In genomic region chr16:88005148-88005547, GRCh38 we compare ENCODE assay signal across 13 cellular contexts. TPM values are rescaled to one million over a fixed set of nuclear protein-coding genes. Genes with fewer than 3 reads are reported as not detected.
A peak's percentile ranks its signal among the peaks of the same experiment; 100 is the strongest.
DNase-seq lines count a peak whose midpoint lies in the region; ATAC-seq and TF ChIP-seq lines count a peak whose summit lies in the region.
"Had no signal": no experiment of that assay in that cellular context is flagged by ENCODE, and none has a peak within 500 bp of the region (broad histone marks: within the 10 kb centered on the region; RNA-seq: fewer than 3 reads in every experiment).

No MANE protein-coding gene starts in this region.

- H3K4me1 Mint-ChIP-seq in activated T-cell treated with anti-CD3 and anti-CD28 coated beads, Interleukin-2, amount 50 U/mL, for 72 hours (ENCODE audit: low read depth), result peaks cover 10% of the 10 kb centered on the region
- H3K4me1 Mint-ChIP-seq in stimulated activated naive B cell treated with anti-CD40 and anti-IgM and Interleukin-4, amounts not matched to agents 10 μg/mL and 1 μg/mL and 100 μg/mL, for 72 hours, result peaks cover 21 to 46% of the 10 kb centered on the region in 2 donors

- no peak overlapping the region for H3K27ac ChIP-seq in OCI-LY7 (ENCODE audit: low read depth, low read length, poor library complexity, severe bottlenecking)
- H3K27ac ChIP-seq in foreskin keratinocyte, result no peak overlapping the region
- H3K27ac ChIP-seq: KMS-11 had no signal

- H3K27me3 ChIP-seq in foreskin keratinocyte, result no peaks in the 10 kb centered on the region

- no peak overlapping the region for H3K4me3 Mint-ChIP-seq in activated T-cell treated with anti-CD3 and anti-CD28 coated beads, Interleukin-2, amount 50 U/mL, for 72 hours
- peak overlapping the region in 1 of 2 donors; percentile 52 for H3K4me3 Mint-ChIP-seq in stimulated activated naive B cell treated with anti-CD40 and anti-IgM and Interleukin-4, amounts not matched to agents 10 μg/mL and 1 μg/mL and 100 μg/mL, for 72 hours

- peak; percentile 25 to 35 for ATAC-seq in activated T-cell treated with anti-CD3 and anti-CD28 coated beads, Interleukin-2, amount 50 U/mL, for 72 hours (replicated peaks in 1 of 2)
- ATAC-seq in foreskin keratinocyte (no peak), HG03457 (IDR thresholded peaks at IDR 0.05; ENCODE audit: unreplicated experiment) (no peak), HG02623 (IDR thresholded peaks at IDR 0.05; ENCODE audit: unreplicated experiment) (no peak)
- ATAC-seq in stimulated activated naive B cell treated with anti-CD40 and anti-IgM and Interleukin-4, amounts not matched to agents 10 μg/mL and 1 μg/mL and 100 μg/mL, for 72 hours (replicated peaks), result peak; percentile 98 to 99

- H4K20me1 ChIP-seq in OCI-LY7 (ENCODE audit: insufficient read depth, low read length), result 0 out of 2 replicates have a peak, but pooled peaks cover 3% of the 10 kb centered on the region

- H3K4me2 ChIP-seq in OCI-LY7 (ENCODE audit: low read length), result no peak overlapping the region
- H3K4me2 ChIP-seq: KMS-11 had no signal

- TF ChIP-seq CTCF in OCI-LY7 (conservative IDR thresholded peaks at IDR 0.05; ENCODE audit: low read length) (peak; percentile 37), foreskin keratinocyte (conservative IDR thresholded peaks at IDR 0.05) (peak; percentile 36)

- no peak overlapping the region for H3K4me3 ChIP-seq in OCI-LY7 (ENCODE audit: low read depth, low read length, poor library complexity, severe bottlenecking)

- no peaks in the 10 kb centered on the region for H3K9me3 ChIP-seq in OCI-LY7 (ENCODE audit: low read length)

- POLR2A ChIA-PET in OCI-LY7 (lab: Charles Lee), result no interaction called here

- no peaks in the 10 kb centered on the region for H3K9me3 Mint-ChIP-seq in activated T-cell treated with anti-CD3 and anti-CD28 coated beads, Interleukin-2, amount 50 U/mL, for 72 hours
- no peaks in the 10 kb centered on the region for H3K9me3 Mint-ChIP-seq in stimulated activated naive B cell treated with anti-CD40 and anti-IgM and Interleukin-4, amounts not matched to agents 10 μg/mL and 1 μg/mL and 100 μg/mL, for 72 hours

- no TSS peak for BruUV-seq in OCI-LY7 (replicated peaks; lab: Mats Ljungman, UMichigan)

- CTCF ChIA-PET in OCI-LY7 (lab: Charles Lee; ENCODE audit: unreplicated experiment), result no interaction called here

- no peak overlapping the region for H3K27ac Mint-ChIP-seq in activated T-cell treated with anti-CD3 and anti-CD28 coated beads, Interleukin-2, amount 50 U/mL, for 72 hours
- peak overlapping the region; percentile 89 for H3K27ac Mint-ChIP-seq in stimulated activated naive B cell treated with anti-CD40 and anti-IgM and Interleukin-4, amounts not matched to agents 10 μg/mL and 1 μg/mL and 100 μg/mL, for 72 hours

- no peaks in the 10 kb centered on the region for H3K27me3 Mint-ChIP-seq in activated T-cell treated with anti-CD3 and anti-CD28 coated beads, Interleukin-2, amount 50 U/mL, for 72 hours (ENCODE audit: low read depth)
- H3K27me3 Mint-ChIP-seq in stimulated activated naive B cell treated with anti-CD40 and anti-IgM and Interleukin-4, amounts not matched to agents 10 μg/mL and 1 μg/mL and 100 μg/mL, for 72 hours, result no peaks in the 10 kb centered on the region

- intact Hi-C loops in OCI-LY7 (cut with micrococcal nuclease; ENCODE audit: unreplicated experiment), result no loop called here

- H2AFZ ChIP-seq in OCI-LY7 (ENCODE audit: low read length), result no peak overlapping the region

- no peaks in the 10 kb centered on the region for H3K9me2 ChIP-seq in OCI-LY7 (ENCODE audit: insufficient read depth, low read length)

- H3K36me3 Mint-ChIP-seq in activated T-cell treated with anti-CD3 and anti-CD28 coated beads, Interleukin-2, amount 50 U/mL, for 72 hours (ENCODE audit: insufficient read depth in 2 of 2), result peaks cover 2 to 5% of the 10 kb centered on the region in 2 donors
- peaks cover 39 to 52% of the 10 kb centered on the region in 2 donors for H3K36me3 Mint-ChIP-seq in stimulated activated naive B cell treated with anti-CD40 and anti-IgM and Interleukin-4, amounts not matched to agents 10 μg/mL and 1 μg/mL and 100 μg/mL, for 72 hours

- peaks cover 61% of the 10 kb centered on the region for H3K36me3 ChIP-seq in OCI-LY7 (ENCODE audit: insufficient read depth, low read length)

- DNase-seq in activated T-cell treated with anti-CD3 and anti-CD28 coated beads, Interleukin-2, amount 50 U/mL, for 72 hours, result peak in 1 of 2 donors; percentile 27
- no peak for DNase-seq in activated T-cell treated with anti-CD3 and anti-CD28 coated beads, Interleukin-2, amount 50 U/mL, for 1 hour
- DNase-seq in OCI-LY7 (ENCODE audit: low spot score), result no peak
- no peak for DNase-seq in foreskin keratinocyte
- DNase-seq in stimulated activated naive B cell treated with anti-CD40 and anti-IgM and Interleukin-4, amounts not matched to agents 10 μg/mL and 1 μg/mL and 100 μg/mL, for 72 hours, result no peak
- no peak for DNase-seq in stimulated activated CD8-positive, alpha-beta memory T cell treated with anti-CD3 and anti-CD28 coated beads, Interleukin-4, amount 100 ng/mL, for 48 hours
- DNase-seq: activated CD4-positive, alpha-beta T cell treated with anti-CD3 and anti-CD28 coated beads, Interleukin-2, amount 50 U/mL, for 4 hours; aorta; NCI-H82; stimulated activated CD4-positive, alpha-beta T cell treated with anti-CD3 and anti-CD28 coated beads, Interleukin-1b, Interleukin-23, amount 100 ng/mL, for 48 hours had no signal

- no peaks in the 10 kb centered on the region for H3K4me1 ChIP-seq in OCI-LY7 (ENCODE audit: insufficient read depth, low read length, poor library complexity, severe bottlenecking)
- H3K4me1 ChIP-seq in foreskin keratinocyte, result no peaks in the 10 kb centered on the region

- H3K79me2 ChIP-seq in OCI-LY7 (ENCODE audit: insufficient read depth, low read depth, low read length), result peaks cover 7% of the 10 kb centered on the region; the same call in 1 of the 2 replicates

RNA-seq across cellular contexts. Expression of gene BANP, which starts 53.9 kb away (rescaled TPM):
- total RNA-seq in activated T-cell treated with anti-CD3 and anti-CD28 coated beads, Interleukin-2, amount 50 U/mL, for 72 hours, result 10 to 100 TPM; 35.8 to 39.8 TPM
- total RNA-seq in OCI-LY7 (2014; rRNA removed; shearing (Covaris generic)), result 37.1 and 39.6 TPM in 2 replicates
- total RNA-seq in OCI-LY7 (2022), result 55.8 and 58.0 TPM in 2 replicates
- total RNA-seq in foreskin keratinocyte, result 14.0 and 15.5 TPM in 2 replicates
- polyA plus RNA-seq in foreskin keratinocyte, result 8.9 and 9.4 TPM in 2 replicates

Comparison
In these comparisons a context has a peak if more than half of its experiments do, and no peak if none do; other contexts are left out.
1. ATAC-seq: peak in activated T-cell treated with anti-CD3 and anti-CD28 coated beads, Interleukin-2, amount 50 U/mL, for 72 hours (2 of 2) and stimulated activated naive B cell treated with anti-CD40 and anti-IgM and Interleukin-4, amounts not matched to agents 10 μg/mL and 1 μg/mL and 100 μg/mL, for 72 hours (2 of 2); none in foreskin keratinocyte (single experiment), HG03457 (single experiment) and HG02623 (single experiment).